Comparison of ENCODE assay signal across 24 cellular contexts in the genomic region with DNA sequence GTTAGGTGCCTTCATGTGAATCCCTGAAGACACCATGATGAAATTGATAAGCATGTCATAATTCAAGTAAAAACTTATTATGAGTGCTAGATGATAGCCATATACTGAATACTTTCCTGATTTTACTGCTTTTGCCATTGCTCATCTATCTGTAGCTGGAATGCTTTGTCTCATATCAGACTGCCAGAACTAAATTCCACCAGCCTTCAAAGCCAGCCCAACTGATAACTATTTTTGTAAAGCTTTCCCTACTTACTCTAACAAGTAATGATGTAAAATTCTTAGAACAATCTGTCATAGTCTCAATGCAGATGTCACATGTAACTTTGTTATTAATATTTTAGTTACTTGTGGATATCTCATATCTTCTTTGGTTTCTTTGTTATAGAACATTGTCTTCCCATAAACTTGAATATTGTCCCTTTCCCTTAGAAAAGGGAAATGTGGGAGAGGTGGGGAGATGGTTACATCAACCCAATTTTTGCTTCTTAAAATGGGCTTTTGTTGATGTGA.
"Had no signal": no experiment of that assay in that cellular context is flagged by ENCODE, and none has a peak within 500 bp of the region (broad histone marks: within the 10 kb centered on the region; RNA-seq: fewer than 3 reads in every experiment).

No MANE protein-coding gene starts in this region.

- H3K4me1 ChIP-seq: body of pancreas, SJSA1, stomach, upper lobe of left lung had no signal

- H3K4me3 Mint-ChIP-seq: activated CD4-positive, alpha-beta T cell treated with anti-CD3 and anti-CD28 coated beads, Interleukin-2, amount 10 ng/mL, durations not matched to agents 24 days and 14 days; activated naive CD4-positive, alpha-beta T cell treated with anti-CD3 and anti-CD28 coated beads, Interleukin-2, amount 50 U/mL, for 24 hours; neural crest cell had no signal

- H3K27ac Mint-ChIP-seq: activated CD4-positive, alpha-beta T cell treated with anti-CD3 and anti-CD28 coated beads, Interleukin-2, amount 10 ng/mL, durations not matched to agents 24 days and 14 days; activated naive CD4-positive, alpha-beta T cell treated with anti-CD3 and anti-CD28 coated beads, Interleukin-2, amount 50 U/mL, for 24 hours had no signal

- H3K9me3 ChIP-seq: body of pancreas, psoas muscle, SJSA1, stomach, upper lobe of left lung had no signal

- H3K27ac ChIP-seq: body of pancreas, psoas muscle, SJSA1, stomach, upper lobe of left lung had no signal

- ATAC-seq: body of pancreas, left lobe of liver, psoas muscle, right cardiac atrium had no signal

- H3K27me3 Mint-ChIP-seq: activated CD4-positive, alpha-beta T cell treated with anti-CD3 and anti-CD28 coated beads, Interleukin-2, amount 10 ng/mL, durations not matched to agents 24 days and 14 days; activated naive CD4-positive, alpha-beta T cell treated with anti-CD3 and anti-CD28 coated beads, Interleukin-2, amount 50 U/mL, for 24 hours had no signal

- DNase-seq: activated CD4-positive, alpha-beta T cell treated with anti-CD3 and anti-CD28 coated beads, Interleukin-2, amount 10 ng/mL, durations not matched to agents 24 days and 14 days; activated CD8-positive, alpha-beta memory T cell treated with anti-CD3 and anti-CD28 coated beads, Interleukin-2, amount 50 U/mL, for 48 hours; activated gamma-delta T cell; activated T-cell treated with anti-CD3 and anti-CD28 coated beads, Interleukin-2, amount 50 U/mL, for 48 hours; amygdala; body of pancreas; caudate nucleus; foreskin melanocyte; glutamatergic neuron; hypothalamus; islet precursor cell; midbrain; psoas muscle; right cardiac atrium; small intestine; stimulated activated CD4-positive, alpha-beta T cell treated with anti-CD3 and anti-CD28 coated beads, Interleukin-15, amount 100 ng/mL, for 24 hours; stimulated activated CD4-positive, alpha-beta T cell treated with anti-CD3 and anti-CD28 coated beads, Interleukin-2, amount 100 ng/mL, for 48 hours; stomach; upper lobe of left lung had no signal

- H3K9me3 Mint-ChIP-seq: neural crest cell had no signal

- H3K36me3 ChIP-seq: SJSA1 had no signal

- H3K4me3 ChIP-seq: body of pancreas, lung, psoas muscle, SJSA1, stomach, upper lobe of left lung had no signal

- H3K4me1 Mint-ChIP-seq: activated CD4-positive, alpha-beta T cell treated with anti-CD3 and anti-CD28 coated beads, Interleukin-2, amount 10 ng/mL, durations not matched to agents 24 days and 14 days had no signal

- H3K27me3 ChIP-seq: body of pancreas, SJSA1, stomach, upper lobe of left lung had no signal
